ENCODE assay signal across 19 cellular contexts in the genomic region with DNA sequence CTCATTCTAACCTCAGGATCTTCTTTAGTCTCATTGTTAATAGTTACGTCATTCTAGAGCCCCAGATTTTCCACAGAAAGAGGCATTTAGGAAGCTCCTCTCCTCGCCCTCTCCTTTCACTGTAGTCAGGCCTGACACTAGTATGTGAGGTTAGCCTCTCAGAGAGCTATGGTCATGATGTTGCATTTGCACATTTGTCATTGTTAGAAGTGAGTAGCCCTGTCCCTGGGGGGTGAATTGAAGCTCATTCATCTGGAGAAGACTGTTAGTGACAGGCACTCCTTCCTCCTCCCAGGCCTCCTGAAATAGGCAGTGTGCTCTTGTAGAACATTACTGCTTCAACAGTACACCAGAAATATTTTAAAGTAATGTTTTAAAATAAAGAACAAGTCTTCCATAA. TPM values are rescaled to one million over a fixed set of nuclear protein-coding genes. Genes with fewer than 3 reads are reported as not detected.
DNase-seq lines count a peak whose midpoint lies in the region; ATAC-seq and TF ChIP-seq lines count a peak whose summit lies in the region.
"Had no signal": no experiment of that assay in that cellular context is flagged by ENCODE, and none has a peak within 500 bp of the region (broad histone marks: within the 10 kb centered on the region; RNA-seq: fewer than 3 reads in every experiment).

No MANE protein-coding gene starts in this region.

- H3K4me1 Mint-ChIP-seq in T-cell = peaks cover 6 to 12% (median 7%) of the 10 kb centered on the region in 3 donors

- POLR2A ChIA-PET in T-cell (lab: Charles Lee) = no interaction called here

- no peaks in the 10 kb centered on the region for H3K27me3 ChIP-seq in BLaER1 treated with 17β-estradiol and CSF1 and Interleukin-3, amounts not matched to agents 10 nM and 100 nM
- H3K27me3 ChIP-seq in gastrocnemius medialis = no peaks in the 10 kb centered on the region

- H3K9me3 ChIP-seq in BLaER1 treated with 17β-estradiol and CSF1 and Interleukin-3, amounts not matched to agents 10 nM and 100 nM (replicated peaks in 1 of 11) = peaks cover 7 to 21% (median 15%) of the 10 kb centered on the region in 11 experiments; a peak in 16 of 22 replicates
- no peaks in the 10 kb centered on the region for H3K9me3 ChIP-seq in gastrocnemius medialis

- TF ChIP-seq POLR2A in gastrocnemius medialis (IDR thresholded peaks at IDR 0.05) = no peak

- peak overlapping the region in 10 of 11 experiments; percentile 32 to 69 (median 62); a peak in 17 of 22 replicates for H3K27ac ChIP-seq in BLaER1 treated with 17β-estradiol and CSF1 and Interleukin-3, amounts not matched to agents 10 nM and 100 nM
- H3K27ac ChIP-seq in gastrocnemius medialis = peak overlapping the region in 3 of 4 donors; percentile 14 to 66 (median 59)

- peaks cover 51 to 68% (median 58%) of the 10 kb centered on the region in 11 experiments for H3K36me3 ChIP-seq in BLaER1 treated with 17β-estradiol and CSF1 and Interleukin-3, amounts not matched to agents 10 nM and 100 nM
- peaks cover 0 to 26% of the 10 kb centered on the region in 2 donors for H3K36me3 ChIP-seq in gastrocnemius medialis

- no peak for ATAC-seq in gastrocnemius medialis
- ATAC-seq in HG03175 (IDR thresholded peaks at IDR 0.05; ENCODE audit: unreplicated experiment) = no peak
- no peak for ATAC-seq in T-cell (replicated peaks in 1 of 4)
- ATAC-seq: activated CD4-positive, alpha-beta T cell treated with anti-CD3 and anti-CD28 coated beads for 36 hours; left ventricle myocardium superior; PC-3 had no signal

- no peaks in the 10 kb centered on the region for H3K9me3 Mint-ChIP-seq in T-cell

- no peak overlapping the region for H3K4me3 Mint-ChIP-seq in T-cell
- H3K4me3 Mint-ChIP-seq: activated CD4-positive, alpha-beta T cell treated with anti-CD3 and anti-CD28 coated beads for 36 hours had no signal

- CTCF ChIA-PET in T-cell (lab: Charles Lee) = no interaction called here

- H3K36me3 Mint-ChIP-seq in T-cell = peaks cover 13% of the 10 kb centered on the region

- no peak overlapping the region for H3K27ac Mint-ChIP-seq in T-cell
- H3K27ac Mint-ChIP-seq: activated CD4-positive, alpha-beta T cell treated with anti-CD3 and anti-CD28 coated beads for 36 hours had no signal

- in situ Hi-C loops in gastrocnemius medialis (cut with MboI; ENCODE audit: low sequenced_read_pairs in 4 of 4) = no loop called here

- no peak for TF ChIP-seq CTCF in gastrocnemius medialis (IDR thresholded peaks at IDR 0.05 in 4 of 5, conservative IDR thresholded peaks at IDR 0.05 in 1 of 5)

- no peak overlapping the region for H3K4me3 ChIP-seq in BLaER1 treated with 17β-estradiol and CSF1 and Interleukin-3, amounts not matched to agents 10 nM and 100 nM
- no peak overlapping the region for H3K4me3 ChIP-seq in gastrocnemius medialis

- H3K4me1 ChIP-seq in BLaER1 treated with 17β-estradiol and CSF1 and Interleukin-3, amounts not matched to agents 10 nM and 100 nM = peaks cover 32 to 48% (median 40%) of the 10 kb centered on the region in 10 experiments
- peaks cover 0 to 26% of the 10 kb centered on the region in 2 donors for H3K4me1 ChIP-seq in gastrocnemius medialis

- H3K27me3 Mint-ChIP-seq in T-cell = no peaks in the 10 kb centered on the region
- H3K27me3 Mint-ChIP-seq: naive B cell had no signal

- H4K20me1 ChIP-seq in BLaER1 treated with 17β-estradiol and CSF1 and Interleukin-3, amounts not matched to agents 10 nM and 100 nM = peaks cover 0 to 30% (median 15%) of the 10 kb centered on the region in 11 experiments; a peak in 12 of 22 replicates

- H3K4me2 ChIP-seq in BLaER1 treated with 17β-estradiol and CSF1 and Interleukin-3, amounts not matched to agents 10 nM and 100 nM = peak overlapping the region; percentile 59 to 83 (median 76)

- DNase-seq in RPMI7951 (ENCODE audit: low read depth) (peak; percentile 11), iris pigment epithelial cell (ENCODE audit: low read depth) (peak; percentile 32), gastrocnemius medialis (no peak), OCI-M2 (lab: John Stamatoyannopoulos, UW; ENCODE audit: unreplicated experiment) (no peak), DMS153 (lab: John Stamatoyannopoulos, UW) (no peak), T-cell (no peak)
- DNase-seq: activated CD4-positive, alpha-beta T cell treated with anti-CD3 and anti-CD28 coated beads for 36 hours; activated effector memory CD4-positive, alpha-beta T cell treated with anti-CD3 and anti-CD28 coated beads, Interleukin-2, amount 50 U/mL, for 16 hours; cerebellar nuclear complex; left ventricle myocardium superior; naive B cell; NCI-H1092; NCI-H2081 treated with DMSO at 0.1 percent for 48 hours; NCI-H526 treated with DMSO at 0.1 percent for 48 hours; PC-3; stimulated activated CD4-positive, alpha-beta T cell treated with anti-CD3 and anti-CD28 coated beads, Interleukin-15, amount 100 ng/mL, for 24 hours; stimulated activated naive CD4-positive, alpha-beta T cell treated with Interleukin-2 at 50 U/mL for 16 hours had no signal

- intact Hi-C loops in gastrocnemius medialis (cut with DNase I; ENCODE audit: low total_unique reads) = no loop called here

- H3K9ac ChIP-seq in BLaER1 treated with 17β-estradiol and CSF1 and Interleukin-3, amounts not matched to agents 10 nM and 100 nM = peak overlapping the region in 5 of 11 experiments; percentile 7 to 55 (median 42); a peak in 8 of 22 replicates

RNA-seq across cellular contexts. Expression of gene LRRTM2, which starts 26.6 kb away (rescaled TPM):
- 0.10 and 0.12 TPM in 2 replicates for total RNA-seq in RPMI7951 (2014; rRNA removed; shearing (Covaris generic))
- under 1 TPM; 0.05 to 0.49 (median 0.24) TPM for total RNA-seq in gastrocnemius medialis
- total RNA-seq in T-cell = under 1 TPM in 4 of 5 donors, not detected in 1; 0.03 to 0.33 (median 0.16) TPM
- total RNA-seq: PC-3 had no signal

Comparison
In these comparisons a context has a peak if more than half of its experiments do, and no peak if none do; other contexts are left out.
1. DNase-seq: peak in RPMI7951 (single experiment) and iris pigment epithelial cell (single experiment); none in gastrocnemius medialis (0 of 2), OCI-M2 (single experiment), DMS153 (single experiment) and T-cell (0 of 34).